1 cellular context compared by ENCODE assay signal in genomic region chr19:907183-907853, GRCh38.
A peak's percentile ranks its signal among the peaks of the same experiment; 100 is the strongest.
TF ChIP-seq lines count a peak whose summit lies in the region.

No MANE protein-coding gene starts in this region.

TF ChIP-seq in K562, 482 proteins besides CTCF, POLR2A, EP300 and RAD21 (continued from another document and continues in another):
- no peak for TF ChIP-seq CHD7 (IDR thresholded peaks at IDR 0.05; ENCODE audit: low read depth, low read length)
- TF ChIP-seq SMARCB1 (IDR thresholded peaks at IDR 0.05; ENCODE audit: insufficient read length, low read depth) = no peak
- peak; percentile 94 for TF ChIP-seq CBFA2T3 (IDR thresholded peaks at IDR 0.05)
- TF ChIP-seq POLR2AphosphoS2 (IDR thresholded peaks at IDR 0.05; ENCODE audit: low read length) = no peak
- no peak for TF ChIP-seq TSHZ1 (CRISPR knock-in tag; IDR thresholded peaks at IDR 0.05)
- peak; percentile 55 for TF ChIP-seq ESRRA (IDR thresholded peaks at IDR 0.05; ENCODE audit: borderline replicate concordance, low read depth)
- TF ChIP-seq ZBTB26 (CRISPR knock-in tag; IDR thresholded peaks at IDR 0.05) = no peak
- no peak for TF ChIP-seq MLX (CRISPR knock-in tag; conservative IDR thresholded peaks at IDR 0.05)
- peak; percentile 87 for TF ChIP-seq GATA2 (CRISPR knock-in tag; IDR thresholded peaks at IDR 0.05)
- no peak for TF ChIP-seq ATF6 (CRISPR knock-in tag; IDR thresholded peaks at IDR 0.05)
- no peak for TF ChIP-seq KDM2B (CRISPR knock-in tag; IDR thresholded peaks at IDR 0.05)
- TF ChIP-seq ARHGAP35 (IDR thresholded peaks at IDR 0.05; ENCODE audit: partially characterized antibody) = no peak
- peak; percentile 89 for TF ChIP-seq TEAD4 (IDR thresholded peaks at IDR 0.05; ENCODE audit: low read length)
- TF ChIP-seq TEAD4 (CRISPR knock-in tag; IDR thresholded peaks at IDR 0.05; ENCODE audit: borderline replicate concordance) = no peak
- TF ChIP-seq ZKSCAN3 (CRISPR knock-in tag; IDR thresholded peaks at IDR 0.05) = no peak
- 0 out of 2 replicates have a peak, but pooled peaks have one; percentile 48 for TF ChIP-seq ZNF583 (CRISPR knock-in tag; IDR thresholded peaks at IDR 0.05)
- TF ChIP-seq COPS2 (conservative IDR thresholded peaks at IDR 0.05) = no peak
- no peak for TF ChIP-seq POLR3G (IDR thresholded peaks at IDR 0.05; ENCODE audit: extremely low read depth, insufficient read length, insufficient replicate concordance)
- TF ChIP-seq POLR2B (IDR thresholded peaks at IDR 0.05; ENCODE audit: low read depth, partially characterized antibody) = peak; percentile 33
- TF ChIP-seq KDM4B (IDR thresholded peaks at IDR 0.05; ENCODE audit: borderline replicate concordance in 2 of 2, low read depth in 1 of 2) = peak in 1 of 2 experiments; percentile 99; a peak in 2 of 4 replicates
- TF ChIP-seq CEBPZ (IDR thresholded peaks at IDR 0.05; ENCODE audit: borderline replicate concordance, low read depth, low read length) = no peak
- TF ChIP-seq SIN3A (IDR thresholded peaks at IDR 0.05; ENCODE audit: borderline replicate concordance in 2 of 2, control insufficient read depth in 1 of 2, low read depth in 2 of 2, low read length in 2 of 2) = peak; percentile 84 to 94; a peak in 2 of 4 replicates
- TF ChIP-seq ESRRB (CRISPR knock-in tag; IDR thresholded peaks at IDR 0.05; ENCODE audit: borderline replicate concordance) = no peak
- TF ChIP-seq NCOR1 (IDR thresholded peaks at IDR 0.05) = peak; percentile 96
- no peak for TF ChIP-seq CHAMP1 (IDR thresholded peaks at IDR 0.05)
- TF ChIP-seq XRCC5 (IDR thresholded peaks at IDR 0.05; ENCODE audit: low read depth, low read length) = peak; percentile 81; the same call in 1 of the 2 replicates
- TF ChIP-seq GTF2E2 (tag; IDR thresholded peaks at IDR 0.05) = peak; percentile 36; the same call in 1 of the 2 replicates
- no peak for TF ChIP-seq SLC30A9 (CRISPR knock-in tag; IDR thresholded peaks at IDR 0.05)
- no peak for TF ChIP-seq PHTF2 (CRISPR knock-in tag; IDR thresholded peaks at IDR 0.05)
- TF ChIP-seq MEIS2 (IDR thresholded peaks at IDR 0.05; ENCODE audit: partially characterized antibody) = peak; percentile 76
- peak; percentile 73 for TF ChIP-seq NFIC (IDR thresholded peaks at IDR 0.05)
- peak; percentile 82 for TF ChIP-seq HDAC2 (IDR thresholded peaks at IDR 0.05)
- no peak for TF ChIP-seq ZNF551 (CRISPR knock-in tag; IDR thresholded peaks at IDR 0.05)
